In the genomic region with DNA sequence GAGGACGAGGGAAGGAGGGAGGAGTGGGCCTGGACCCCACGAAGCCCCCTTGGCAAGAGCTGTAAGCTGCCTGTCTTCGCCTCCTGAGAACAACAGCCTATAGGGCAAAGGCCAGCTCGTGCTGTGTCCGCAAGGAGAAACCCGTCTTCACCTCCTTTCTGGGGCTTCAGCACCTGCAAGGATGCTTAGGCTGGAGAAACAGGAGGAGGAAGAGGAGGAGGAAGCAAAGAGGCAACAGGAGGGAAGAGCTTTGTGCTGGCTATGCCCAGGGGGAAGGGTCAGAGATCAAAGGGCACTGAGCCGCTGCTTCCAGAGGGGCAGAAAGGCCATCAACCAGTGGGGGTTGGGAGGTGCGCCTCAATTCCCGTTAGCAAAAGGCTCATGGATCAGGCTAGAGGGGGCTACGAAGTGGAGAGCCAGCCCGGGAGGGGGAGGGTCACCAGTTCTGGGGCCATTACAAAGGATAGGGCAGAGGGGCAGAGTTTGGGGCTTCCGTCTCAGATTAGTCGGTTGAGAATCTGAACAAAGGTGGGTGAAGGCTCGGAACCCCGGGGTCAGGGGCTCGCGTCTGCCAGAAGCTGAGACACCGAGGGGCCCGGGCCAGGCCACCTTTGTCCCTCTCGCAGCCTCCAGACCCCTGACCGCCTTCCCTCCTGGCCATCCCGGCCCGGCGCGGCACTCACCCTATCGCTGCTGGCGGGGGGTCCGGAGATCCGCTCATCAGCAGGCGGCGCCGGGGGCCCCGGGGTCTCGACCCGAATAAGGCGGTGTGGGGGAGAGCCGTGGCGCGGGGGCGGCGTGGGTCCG, we compare ENCODE assay signal across 8 cellular contexts. TPM values are rescaled to one million over a fixed set of nuclear protein-coding genes. Genes with fewer than 3 reads are reported as not detected.
A peak's percentile ranks its signal among the peaks of the same experiment; 100 is the strongest.
DNase-seq lines count a peak whose midpoint lies in the region; ATAC-seq and TF ChIP-seq lines count a peak whose summit lies in the region.

No MANE protein-coding gene starts in this region.

- peaks cover 41% of the 10 kb centered on the region for H3K4me1 Mint-ChIP-seq in mesothelial cell of epicardium

- no TSS peak for BruUV-seq in mammary epithelial cell (replicated peaks; lab: Mats Ljungman, UMichigan)

- no peak overlapping the region for H3K9ac ChIP-seq in mammary epithelial cell (ENCODE audit: insufficient read depth, low read length)

- no peaks in the 10 kb centered on the region for H3K36me3 ChIP-seq in cardiac muscle cell
- no peaks in the 10 kb centered on the region for H3K36me3 ChIP-seq in mammary epithelial cell (ENCODE audit: insufficient read depth, low read length)
- H3K36me3 ChIP-seq in aorta (ENCODE audit: control insufficient read depth in 1 of 2, insufficient read depth in 2 of 2, low read length in 1 of 2): no peaks in the 10 kb centered on the region

- H3K27me3 ChIP-seq in cardiac muscle cell (peaks cover 10% of the 10 kb centered on the region), mammary epithelial cell (ENCODE audit: insufficient read depth, low read length) (no peaks in the 10 kb centered on the region), aorta (ENCODE audit: control insufficient read depth in 1 of 2, insufficient read depth in 2 of 2, low read length in 1 of 2) (no peaks in the 10 kb centered on the region)

- H3K9me3 ChIP-seq in cardiac muscle cell (ENCODE audit: low read depth): no peaks in the 10 kb centered on the region
- no peaks in the 10 kb centered on the region for H3K9me3 ChIP-seq in mammary epithelial cell (replicated peaks; ENCODE audit: insufficient read depth, low read length)
- H3K9me3 ChIP-seq in aorta (ENCODE audit: control insufficient read depth, low read length): no peaks in the 10 kb centered on the region

- 57% methylated on average over 12 of the region's 42 CpGs for WGBS in mammary epithelial cell (ENCODE audit: low coverage, missing lambda C conversion rate)
- WGBS in aorta, 2 donors: 19 to 22% methylated on average over 31 to 42 of the region's 42 CpGs

- H2AFZ ChIP-seq in mammary epithelial cell (ENCODE audit: low read depth, low read length): peak overlapping the region; percentile 10

- intact Hi-C loops in Right ventricle myocardium inferior (cut with DNase I) (no loop called here), mammary epithelial cell (cut with micrococcal nuclease) (no loop called here), aorta (cut with DNase I) (no loop called here)

- peak overlapping the region; percentile 53 for H3K4me2 ChIP-seq in mammary epithelial cell (ENCODE audit: insufficient read depth, low read depth, low read length)

- no peak for TF ChIP-seq CTCF in cardiac muscle cell (IDR thresholded peaks at IDR 0.05; ENCODE audit: low read depth, low read length)
- TF ChIP-seq CTCF in mammary epithelial cell (conservative IDR thresholded peaks at IDR 0.05 in 1 of 2, IDR thresholded peaks at IDR 0.05 in 1 of 2; ENCODE audit: extremely low read depth in 1 of 2, insufficient read depth in 1 of 2, low read depth in 1 of 2, low read length in 2 of 2): no peak
- TF ChIP-seq CTCF in mesothelial cell of epicardium (IDR thresholded peaks at IDR 0.05; ENCODE audit: unreplicated experiment): no peak

- CTCF ChIA-PET in mammary epithelial cell (lab: Charles Lee; ENCODE audit: low non-redundant PET): no interaction called here

- peaks cover 8% of the 10 kb centered on the region for H3K4me1 ChIP-seq in cardiac muscle cell (ENCODE audit: low read depth)
- peaks cover 6% of the 10 kb centered on the region for H3K4me1 ChIP-seq in mammary epithelial cell (ENCODE audit: insufficient read depth, low read length)
- peaks cover 0 to 1% of the 10 kb centered on the region in 2 donors for H3K4me1 ChIP-seq in aorta (ENCODE audit: control insufficient read depth in 1 of 2, insufficient read depth in 2 of 2, low read length in 2 of 2)

- dilution Hi-C loops in mammary epithelial cell (cut with HindIII; ENCODE audit: low sequenced_read_pairs): no loop called here

- DNase-seq in cardiac muscle cell (ENCODE audit: low read depth in 1 of 2, low spot score in 1 of 2) (peak in 1 of 2 donors; percentile 45), Right ventricle myocardium inferior (ENCODE audit: missing footprints) (no peak), mammary epithelial cell (no peak), mesothelial cell of epicardium (ENCODE audit: low spot score in 2 of 2, unreplicated experiment in 2 of 2) (no peak), aorta (peak in 1 of 2 donors; percentile 83), UCSD-AML1 (lab: John Stamatoyannopoulos, UW; ENCODE audit: unreplicated experiment) (no peak)

- no peaks in the 10 kb centered on the region for H4K20me1 ChIP-seq in mammary epithelial cell (ENCODE audit: insufficient read depth, low read length)

- H3K27ac ChIP-seq in cardiac muscle cell: no peak overlapping the region
- no peak overlapping the region for H3K27ac ChIP-seq in mammary epithelial cell (ENCODE audit: insufficient read depth, low read depth, low read length)
- peak overlapping the region in 1 of 2 donors; percentile 46 for H3K27ac ChIP-seq in aorta (ENCODE audit: low read depth in 1 of 2, low read length in 2 of 2)

- in situ Hi-C loops in mammary epithelial cell (cut with MboI; ENCODE audit: low sequenced_read_pairs in 2 of 2): no loop called here

- ATAC-seq in Right ventricle myocardium inferior (no peak), aorta (ENCODE audit: low FRiP score) (peak; percentile 34), GM21390 (IDR thresholded peaks at IDR 0.05; ENCODE audit: unreplicated experiment) (no peak), GM18517 (IDR thresholded peaks at IDR 0.05; ENCODE audit: unreplicated experiment) (no peak)

- H3K27ac Mint-ChIP-seq in mesothelial cell of epicardium: peak overlapping the region; percentile 86

- H3K4me3 Mint-ChIP-seq in mesothelial cell of epicardium: peak overlapping the region; percentile 93

- H3K4me3 ChIP-seq in cardiac muscle cell: peak overlapping the region; percentile 81
- H3K4me3 ChIP-seq in mammary epithelial cell (replicated peaks in 1 of 3; ENCODE audit: insufficient read depth in 1 of 3, low read depth in 2 of 3, low read length in 3 of 3): peak overlapping the region in 1 of 3 experiments; percentile 59
- peak overlapping the region; percentile 90 to 97 for H3K4me3 ChIP-seq in aorta (ENCODE audit: low read length in 2 of 2)

- H3K27me3 Mint-ChIP-seq in mesothelial cell of epicardium (ENCODE audit: low read depth): peaks cover 7% of the 10 kb centered on the region

- no peaks in the 10 kb centered on the region for H3K79me2 ChIP-seq in mammary epithelial cell (ENCODE audit: insufficient read depth, low read length)

- no peaks in the 10 kb centered on the region for H3K9me3 Mint-ChIP-seq in mesothelial cell of epicardium

- no peaks in the 10 kb centered on the region for H3K36me3 Mint-ChIP-seq in mesothelial cell of epicardium

RNA-seq across cellular contexts. Expression of a gene that starts 0.8 kb away (rescaled TPM):
- total RNA-seq in cardiac muscle cell: 20.0 and 20.8 TPM in 2 replicates
- 24.9 and 26.9 TPM in 2 replicates for polyA plus RNA-seq in cardiac muscle cell
- total RNA-seq in Right ventricle myocardium inferior: 3.9 TPM
- total RNA-seq in mammary epithelial cell: 1 to 10 TPM in 1 of 2 donors, under 1 TPM in 1; 0.50 to 1.3 TPM
- 1.0 TPM for polyA plus RNA-seq in mammary epithelial cell
- not detected for polyA minus RNA-seq in mammary epithelial cell
- 31.1 to 34.6 TPM (median 31.8 TPM) in 3 replicates for total RNA-seq in mesothelial cell of epicardium
- total RNA-seq in aorta: 10 to 100 TPM; 13.8 to 19.0 TPM
- 10 to 100 TPM in 1 of 2 donors, 1 to 10 TPM in 1; 4.3 to 12.7 TPM for polyA plus RNA-seq in aorta

RNA-seq across cellular contexts. Expression of a gene that starts 57.2 kb away (rescaled TPM):
- total RNA-seq in cardiac muscle cell (0.04 and 0.45 TPM in 2 replicates), Right ventricle myocardium inferior (1.0 TPM), mammary epithelial cell (10 to 100 TPM; 15.0 to 42.8 TPM), mesothelial cell of epicardium (6.8 to 7.9 TPM (median 7.2 TPM) in 3 replicates), aorta (1 to 10 TPM in 1 of 2 donors, under 1 TPM in 1; 0.71 to 4.5 TPM)
- polyA plus RNA-seq in cardiac muscle cell (6.2 and 7.0 TPM in 2 replicates), mammary epithelial cell (10.5 TPM), aorta (under 1 TPM; 0.13 to 0.46 TPM)
- polyA minus RNA-seq in mammary epithelial cell: 25.9 TPM

RNA-seq across cellular contexts. Expression of a gene that starts 57.3 kb away (rescaled TPM):
- 0.04 and 0.09 TPM in 2 replicates for total RNA-seq in cardiac muscle cell
- polyA plus RNA-seq in cardiac muscle cell: 0.66 TPM in 1 of 2 replicates, not detected in the other
- total RNA-seq in Right ventricle myocardium inferior: 0.68 TPM
- total RNA-seq in mammary epithelial cell: 1 to 10 TPM; 1.8 to 5.5 TPM
- 2.2 TPM for polyA plus RNA-seq in mammary epithelial cell
- polyA minus RNA-seq in mammary epithelial cell: not detected
- 5.8 to 7.5 TPM (median 6.6 TPM) in 3 replicates for total RNA-seq in mesothelial cell of epicardium
- 1 to 10 TPM in 1 of 2 donors, under 1 TPM in 1; 0.23 to 4.9 TPM for total RNA-seq in aorta
- polyA plus RNA-seq in aorta: under 1 TPM; 0.38 to 0.43 TPM
